In the genomic region with DNA sequence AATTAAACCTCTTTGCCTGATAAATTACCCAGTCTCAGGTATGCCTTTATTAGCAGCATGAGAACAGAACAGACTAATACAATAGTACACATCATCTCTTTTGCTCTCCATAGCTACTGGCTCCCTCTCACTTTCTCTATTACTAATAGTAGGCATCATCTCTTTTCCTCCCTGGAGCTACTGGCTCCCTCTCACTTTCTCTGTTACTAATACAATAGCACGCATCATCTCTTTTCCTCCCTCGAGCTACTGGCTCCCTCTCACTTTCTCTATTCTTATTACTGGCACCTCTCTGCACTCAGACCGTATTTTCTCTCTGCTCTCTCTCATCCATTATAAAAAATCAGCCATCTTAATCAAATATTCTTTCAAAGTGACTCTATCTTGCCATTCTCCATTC, we compare ENCODE assay signal across 12 cellular contexts. TPM values are rescaled to one million over a fixed set of nuclear protein-coding genes. Genes with fewer than 3 reads are reported as not detected.
DNase-seq lines count a peak whose midpoint lies in the region; ATAC-seq and TF ChIP-seq lines count a peak whose summit lies in the region.
"Had no signal": no experiment of that assay in that cellular context is flagged by ENCODE, and none has a peak within 500 bp of the region (broad histone marks: within the 10 kb centered on the region; RNA-seq: fewer than 3 reads in every experiment).

No MANE protein-coding gene starts in this region.

- H3K27ac ChIP-seq in RWPE2 (ENCODE audit: poor library complexity, severe bottlenecking) (no peak overlapping the region), caudate nucleus (ENCODE audit: low read depth, low read length) (no peak overlapping the region)
- H3K27ac ChIP-seq: Peyer's patch had no signal

- H3K4me1 Mint-ChIP-seq in CD14-positive monocyte = peaks cover 24% of the 10 kb centered on the region

- H3K27me3 Mint-ChIP-seq in CD14-positive monocyte (ENCODE audit: low read depth in 3 of 3) = peaks cover 0 to 3% (median 1%) of the 10 kb centered on the region in 3 donors

- 0 out of 2 replicates have a peak, but pooled peaks cover 3% of the 10 kb centered on the region for H3K36me3 ChIP-seq in RWPE2 (ENCODE audit: low read depth)
- H3K36me3 ChIP-seq: Peyer's patch had no signal

- peak; percentile 37 for ATAC-seq in HG02759 (IDR thresholded peaks at IDR 0.05; ENCODE audit: unreplicated experiment)
- ATAC-seq in RWPE2 (ENCODE audit: low read depth) = 0 out of 3 replicates have a peak, but pooled peaks have one; percentile 21
- peak; percentile 90 for ATAC-seq in stimulated activated naive CD8-positive, alpha-beta T cell treated with anti-CD3 and anti-CD28 coated beads, Interleukin-15, Interleukin-2, amounts not matched to agents 100 U/mL and 50 U/mL, for 24 hours

- H3K27me3 ChIP-seq in RWPE2 (ENCODE audit: insufficient read depth, poor library complexity, severe bottlenecking) = no peaks in the 10 kb centered on the region
- H3K27me3 ChIP-seq: Peyer's patch had no signal

- H3K36me3 Mint-ChIP-seq in CD14-positive monocyte = peaks cover 13 to 48% of the 10 kb centered on the region in 2 donors

- H3K27ac Mint-ChIP-seq in CD14-positive monocyte = peak overlapping the region in 2 of 7 donors; percentile 60 to 71
- H3K27ac Mint-ChIP-seq: mesothelial cell of epicardium had no signal

- H3K9me3 ChIP-seq in RWPE2 (ENCODE audit: severe bottlenecking) = no peaks in the 10 kb centered on the region
- H3K9me3 ChIP-seq: Peyer's patch had no signal

- TF ChIP-seq CTCF in RWPE2 (IDR thresholded peaks at IDR 0.05; ENCODE audit: poor library complexity, severe bottlenecking) = no peak
- no peak for TF ChIP-seq CTCF in CD14-positive monocyte (IDR thresholded peaks at IDR 0.05)

- no peak overlapping the region for H3K4me3 ChIP-seq in RWPE2 (ENCODE audit: severe bottlenecking)
- H3K4me3 ChIP-seq: Peyer's patch, skin epidermis had no signal

- H3K4me3 Mint-ChIP-seq in CD14-positive monocyte = no peak overlapping the region
- H3K4me3 Mint-ChIP-seq: mesothelial cell of epicardium had no signal

- intact Hi-C loops in CD14-positive monocyte (cut with micrococcal nuclease) = no loop called here

- H3K4me1 ChIP-seq in RWPE2 (ENCODE audit: insufficient read depth, poor library complexity, severe bottlenecking) = no peaks in the 10 kb centered on the region

- peaks cover 0 to 13% (median 7%) of the 10 kb centered on the region in 7 donors for H3K9me3 Mint-ChIP-seq in CD14-positive monocyte

- DNase-seq in activated naive CD4-positive, alpha-beta T cell treated with Interleukin-2 at 50 U/mL for 16 hours = peak; percentile 6
- no peak for DNase-seq in activated naive CD4-positive, alpha-beta T cell (lab: John Stamatoyannopoulos, UW)
- no peak for DNase-seq in RWPE2 (ENCODE audit: low spot score)
- DNase-seq in stimulated activated naive CD8-positive, alpha-beta T cell treated with anti-CD3 and anti-CD28 coated beads, Interleukin-15, Interleukin-2, amounts not matched to agents 100 U/mL and 50 U/mL, for 24 hours = no peak
- no peak for DNase-seq in CD14-positive monocyte (ENCODE audit: low spot score)
- no peak for DNase-seq in caudate nucleus (lab: John Stamatoyannopoulos, UW)
- no peak for DNase-seq in cerebellar cortex (ENCODE audit: low spot score)
- DNase-seq: NCI-H1417 treated with DMSO at 0.1 percent for 48 hours, Peyer's patch had no signal

RNA-seq across cellular contexts. Expression of gene SLC25A13, which starts 37.1 kb away (rescaled TPM):
- polyA plus RNA-seq in CD14-positive monocyte = 10 to 100 TPM; 12.7 to 14.4 TPM

Comparison
In these comparisons a context has a peak if more than half of its experiments do, and no peak if none do; other contexts are left out.
1. ATAC-seq: peak in every context shown above with its lines; median percentile 90 in stimulated activated naive CD8-positive, alpha-beta T cell treated with anti-CD3 and anti-CD28 coated beads, Interleukin-15, Interleukin-2, amounts not matched to agents 100 U/mL and 50 U/mL, for 24 hours; 37 in HG02759; 21 in RWPE2.